In genomic region chr5:172713113-172713808, GRCh38 we compare ENCODE assay signal across 1 cellular context.
TF ChIP-seq lines count a peak whose summit lies in the region.

No MANE protein-coding gene starts in this region.

TF ChIP-seq in K562, 482 proteins besides CTCF, POLR2A, EP300 and RAD21 (continued from another document):
- TF ChIP-seq DEAF1 (CRISPR knock-in tag; IDR thresholded peaks at IDR 0.05) (peak; percentile 77), SP1 (CRISPR knock-in tag; IDR thresholded peaks at IDR 0.05) (0 out of 2 replicates have a peak, but pooled peaks have one; percentile 31), CC2D1A (IDR thresholded peaks at IDR 0.05) (peak; percentile 69), MIER1 (IDR thresholded peaks at IDR 0.05; ENCODE audit: low read depth) (no peak), MED1 (CRISPR knock-in tag; IDR thresholded peaks at IDR 0.05; ENCODE audit: borderline replicate concordance) (no peak)
TF ChIP-seq in K562: peak in this region for 15.
